1 cellular context compared by ENCODE assay signal in the genomic region with DNA sequence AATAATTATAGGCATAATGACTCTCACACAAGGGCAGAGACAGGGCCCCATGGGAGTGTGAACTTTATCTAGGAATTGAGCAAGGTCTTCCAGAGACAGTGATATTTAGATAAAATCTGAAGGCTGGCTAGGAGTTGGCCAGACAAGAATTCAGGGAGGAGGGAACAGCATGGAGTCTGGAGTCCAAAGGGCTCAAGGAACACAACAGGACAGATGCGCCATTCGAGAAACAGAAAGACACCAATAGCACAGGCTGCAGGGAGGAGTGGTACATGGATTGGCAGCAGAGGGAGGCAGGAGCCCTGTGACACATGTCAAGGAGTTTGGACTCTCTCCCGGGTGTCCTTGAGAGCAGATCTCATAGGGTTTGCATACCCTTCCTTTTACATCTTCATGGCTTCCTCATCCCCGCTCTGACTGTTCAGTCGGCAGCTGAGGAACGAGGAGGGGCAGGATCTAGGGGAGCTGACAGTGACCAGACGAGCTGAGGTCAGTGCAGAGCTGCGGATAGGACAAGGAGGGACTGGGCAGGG.
TF ChIP-seq lines count a peak whose summit lies in the region.

No MANE protein-coding gene starts in this region.

TF ChIP-seq in SK-N-SH treated with all-trans-retinoic acid at 6 μM for 48 hours, 23 proteins besides CTCF, POLR2A, EP300 and RAD21 (continued from another document):
- TF ChIP-seq PPARA (CRISPR knock-in tag; IDR thresholded peaks at IDR 0.05; ENCODE audit: borderline replicate concordance) (no peak), RARB (CRISPR knock-in tag; IDR thresholded peaks at IDR 0.05) (no peak)
- TF ChIP-seq, protein P1, sequence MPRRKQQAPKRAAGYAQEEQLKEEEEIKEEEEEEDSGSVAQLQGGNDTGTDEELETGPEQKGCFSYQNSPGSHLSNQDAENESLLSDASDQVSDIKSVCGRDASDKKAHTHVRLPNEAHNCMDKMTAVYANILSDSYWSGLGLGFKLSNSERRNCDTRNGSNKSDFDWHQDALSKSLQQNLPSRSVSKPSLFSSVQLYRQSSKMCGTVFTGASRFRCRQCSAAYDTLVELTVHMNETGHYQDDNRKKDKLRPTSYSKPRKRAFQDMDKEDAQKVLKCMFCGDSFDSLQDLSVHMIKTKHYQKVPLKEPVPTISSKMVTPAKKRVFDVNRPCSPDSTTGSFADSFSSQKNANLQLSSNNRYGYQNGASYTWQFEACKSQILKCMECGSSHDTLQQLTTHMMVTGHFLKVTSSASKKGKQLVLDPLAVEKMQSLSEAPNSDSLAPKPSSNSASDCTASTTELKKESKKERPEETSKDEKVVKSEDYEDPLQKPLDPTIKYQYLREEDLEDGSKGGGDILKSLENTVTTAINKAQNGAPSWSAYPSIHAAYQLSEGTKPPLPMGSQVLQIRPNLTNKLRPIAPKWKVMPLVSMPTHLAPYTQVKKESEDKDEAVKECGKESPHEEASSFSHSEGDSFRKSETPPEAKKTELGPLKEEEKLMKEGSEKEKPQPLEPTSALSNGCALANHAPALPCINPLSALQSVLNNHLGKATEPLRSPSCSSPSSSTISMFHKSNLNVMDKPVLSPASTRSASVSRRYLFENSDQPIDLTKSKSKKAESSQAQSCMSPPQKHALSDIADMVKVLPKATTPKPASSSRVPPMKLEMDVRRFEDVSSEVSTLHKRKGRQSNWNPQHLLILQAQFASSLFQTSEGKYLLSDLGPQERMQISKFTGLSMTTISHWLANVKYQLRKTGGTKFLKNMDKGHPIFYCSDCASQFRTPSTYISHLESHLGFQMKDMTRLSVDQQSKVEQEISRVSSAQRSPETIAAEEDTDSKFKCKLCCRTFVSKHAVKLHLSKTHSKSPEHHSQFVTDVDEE (CRISPR knock-in tag; IDR thresholded peaks at IDR 0.05) = no peak
